21 cellular contexts compared by ENCODE assay signal in the genomic region with DNA sequence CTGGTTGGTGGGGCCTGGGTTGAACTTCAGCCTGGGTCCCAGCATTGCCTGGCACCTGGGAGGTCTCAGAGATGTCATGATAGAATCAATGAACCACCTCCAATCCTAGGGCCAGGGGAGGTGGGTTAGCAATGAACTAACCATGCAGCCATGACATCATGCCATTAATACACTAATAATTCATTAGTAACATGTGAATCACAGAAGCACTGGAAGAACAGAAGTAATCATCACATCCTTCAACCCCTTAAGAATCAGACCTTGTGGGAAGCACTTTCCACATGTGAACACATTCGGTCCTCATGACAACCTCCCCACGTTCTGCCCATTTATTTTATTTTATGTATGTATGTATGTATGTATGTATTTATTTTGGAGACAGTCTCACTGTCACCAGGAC. TPM values are rescaled to one million over a fixed set of nuclear protein-coding genes. Genes with fewer than 3 reads are reported as not detected.
DNase-seq lines count a peak whose midpoint lies in the region; FAIRE-seq and TF ChIP-seq lines count a peak whose summit lies in the region.
"Had no signal": no experiment of that assay in that cellular context is flagged by ENCODE, and none has a peak within 500 bp of the region (broad histone marks: within the 10 kb centered on the region; RNA-seq: fewer than 3 reads in every experiment).

No MANE protein-coding gene starts in this region.

- H3K27me3 ChIP-seq in endodermal cell (ENCODE audit: control insufficient read depth, insufficient read depth, low read length, poor library complexity, severe bottlenecking) (no peaks in the 10 kb centered on the region), osteoblast (ENCODE audit: insufficient read depth, low read length) (no peaks in the 10 kb centered on the region), thyroid gland (no peaks in the 10 kb centered on the region)
- H3K27me3 ChIP-seq: BE2C had no signal

- no peak overlapping the region for H3K4me3 ChIP-seq in SK-N-MC
- no peak overlapping the region for H3K4me3 ChIP-seq in endodermal cell (ENCODE audit: low read length)
- H3K4me3 ChIP-seq in osteoblast (ENCODE audit: insufficient read depth, low read length) = no peak overlapping the region
- no peak overlapping the region for H3K4me3 ChIP-seq in thyroid gland (replicated peaks in 1 of 3)
- H3K4me3 ChIP-seq: GM12878 had no signal

- no peaks in the 10 kb centered on the region for H3K27me3 Mint-ChIP-seq in activated CD4-positive, alpha-beta T cell treated with anti-CD3 and anti-CD28 coated beads, Interleukin-2, amount 10 ng/mL, durations not matched to agents 7 days and 5 days
- no peaks in the 10 kb centered on the region for H3K27me3 Mint-ChIP-seq in endodermal cell (ENCODE audit: insufficient read depth)

- CTCF ChIA-PET in activated CD4-positive, alpha-beta T cell treated with anti-CD3 and anti-CD28 coated beads, Interleukin-2, amount 10 ng/mL, durations not matched to agents 7 days and 5 days (lab: Charles Lee) = interaction anchor here (6.5 kb wide), 1 partner anchor 15 kb away, joined by 95 read pairs; no protein-coding TSS in a partner anchor

- H3K36me3 ChIP-seq in SK-N-MC (ENCODE audit: insufficient read depth, low read length) (peaks cover 28% of the 10 kb centered on the region), endodermal cell (ENCODE audit: control insufficient read depth, insufficient read depth, low read length) (peaks cover 17% of the 10 kb centered on the region), osteoblast (ENCODE audit: insufficient read depth, low read length) (peaks cover 19% of the 10 kb centered on the region), thyroid gland (peaks cover 0 to 12% of the 10 kb centered on the region in 2 donors)

- peaks cover 14% of the 10 kb centered on the region for H4K20me1 ChIP-seq in osteoblast (ENCODE audit: insufficient read depth, low read length)

- TF ChIP-seq CTCF in endodermal cell (conservative IDR thresholded peaks at IDR 0.05) (no peak), osteoblast (IDR thresholded peaks at IDR 0.05; ENCODE audit: extremely low read depth, low read depth, low read length) (no peak), thyroid gland (IDR thresholded peaks at IDR 0.05) (no peak)

- H3K9me3 Mint-ChIP-seq in activated CD4-positive, alpha-beta T cell treated with anti-CD3 and anti-CD28 coated beads, Interleukin-2, amount 10 ng/mL, durations not matched to agents 7 days and 5 days = no peaks in the 10 kb centered on the region
- H3K9me3 Mint-ChIP-seq in endodermal cell = no peaks in the 10 kb centered on the region
- H3K9me3 Mint-ChIP-seq: CD8-positive, alpha-beta T cell had no signal

- intact Hi-C loops in thyroid gland (cut with DNase I) = no loop called here

- TF ChIP-seq POLR2A in thyroid gland (IDR thresholded peaks at IDR 0.05) = no peak
- no peak for TF ChIP-seq POLR2A in GM12891 (IDR thresholded peaks at IDR 0.05; ENCODE audit: low read depth, low read length)

- H3K4me3 Mint-ChIP-seq in activated CD4-positive, alpha-beta T cell treated with anti-CD3 and anti-CD28 coated beads, Interleukin-2, amount 10 ng/mL, durations not matched to agents 7 days and 5 days = no peak overlapping the region
- H3K4me3 Mint-ChIP-seq in endodermal cell = no peak overlapping the region
- H3K4me3 Mint-ChIP-seq: CD8-positive, alpha-beta T cell had no signal

- peak overlapping the region; percentile 64 for H3K27ac Mint-ChIP-seq in activated CD4-positive, alpha-beta T cell treated with anti-CD3 and anti-CD28 coated beads, Interleukin-2, amount 10 ng/mL, durations not matched to agents 7 days and 5 days
- H3K27ac Mint-ChIP-seq in endodermal cell = peak overlapping the region; percentile 17
- H3K27ac Mint-ChIP-seq: CD8-positive, alpha-beta T cell had no signal

- no peak overlapping the region for H2AFZ ChIP-seq in osteoblast (ENCODE audit: low read length)

- H3K4me1 Mint-ChIP-seq in activated CD4-positive, alpha-beta T cell treated with anti-CD3 and anti-CD28 coated beads, Interleukin-2, amount 10 ng/mL, durations not matched to agents 7 days and 5 days = peaks cover 58% of the 10 kb centered on the region
- H3K4me1 Mint-ChIP-seq in endodermal cell = peaks cover 11% of the 10 kb centered on the region

- H3K27ac ChIP-seq in SK-N-MC = peak overlapping the region; percentile 86
- no peak overlapping the region for H3K27ac ChIP-seq in endodermal cell (ENCODE audit: low read depth, low read length)
- H3K27ac ChIP-seq in osteoblast (ENCODE audit: low read depth, low read length) = no peak overlapping the region
- H3K27ac ChIP-seq in thyroid gland = no peak overlapping the region
- H3K27ac ChIP-seq: 22Rv1 had no signal

- WGBS in endodermal cell (ENCODE audit: insufficient coverage in 1 of 2, insufficient read length in 1 of 2), 2 experiments = 100% methylated on average over 1 of the region's 2 CpGs; no CpG with 5 or more reads in 1 of the 2 experiments
- 81 to 86% methylated on average over 2 of the region's 2 CpGs for WGBS in thyroid gland, 2 donors

- no peak for DNase-seq in activated CD4-positive, alpha-beta T cell treated with anti-CD3 and anti-CD28 coated beads, Interleukin-2, amount 10 ng/mL, durations not matched to agents 7 days and 5 days
- no peak for DNase-seq in activated CD4-positive, alpha-beta T cell treated with anti-CD3 and anti-CD28 coated beads, Interleukin-2, amount 50 U/mL, for 4 hours
- DNase-seq in SK-N-MC (ENCODE audit: low read depth, low spot score) (no peak), endodermal cell (no peak), osteoblast (ENCODE audit: insufficient read length, low spot score, missing footprints) (peak; percentile 6), thyroid gland (no peak), globus pallidus (ENCODE audit: low spot score) (no peak), GM12891 (ENCODE audit: insufficient read length, low spot score) (no peak)
- DNase-seq: BE2C; CD8-positive, alpha-beta T cell; DND-41; KBM-7; NCI-H1436; NCI-H2029; NCI-H2171; NCI-H446; NCI-H748 treated with DMSO at 0.1 percent for 48 hours had no signal

- POLR2A ChIA-PET in activated CD4-positive, alpha-beta T cell treated with anti-CD3 and anti-CD28 coated beads, Interleukin-2, amount 10 ng/mL, durations not matched to agents 7 days and 5 days (lab: Charles Lee) = no interaction called here

- peaks cover 38% of the 10 kb centered on the region for H3K36me3 Mint-ChIP-seq in activated CD4-positive, alpha-beta T cell treated with anti-CD3 and anti-CD28 coated beads, Interleukin-2, amount 10 ng/mL, durations not matched to agents 7 days and 5 days (ENCODE audit: low read depth)
- H3K36me3 Mint-ChIP-seq in endodermal cell (ENCODE audit: low read depth) = peaks cover 17% of the 10 kb centered on the region

- FAIRE-seq in GM12891 (lab: Jason Lieb, UNC) = no peak
- FAIRE-seq: G401.6, GM12878, GM18507 had no signal

- H3K9me3 ChIP-seq in SK-N-MC (ENCODE audit: low read depth, low read length) (no peaks in the 10 kb centered on the region), endodermal cell (ENCODE audit: control insufficient read depth, low read length) (no peaks in the 10 kb centered on the region), osteoblast (ENCODE audit: low read depth, low read length) (no peaks in the 10 kb centered on the region), thyroid gland (no peaks in the 10 kb centered on the region)
- H3K9me3 ChIP-seq: BE2C had no signal

- H3K4me1 ChIP-seq in endodermal cell (ENCODE audit: control insufficient read depth, insufficient read depth, low read length) = no peaks in the 10 kb centered on the region
- peaks cover 8% of the 10 kb centered on the region for H3K4me1 ChIP-seq in osteoblast (ENCODE audit: insufficient read depth, low read length)
- peaks cover 7 to 10% of the 10 kb centered on the region in 2 donors for H3K4me1 ChIP-seq in thyroid gland

- no peak overlapping the region for H3K4me2 ChIP-seq in osteoblast (ENCODE audit: insufficient read depth, low read length)

- peaks cover 67% of the 10 kb centered on the region for H3K79me2 ChIP-seq in osteoblast (ENCODE audit: insufficient read depth, low read length)

- no peak overlapping the region for H3K9ac ChIP-seq in SK-N-MC (ENCODE audit: insufficient read length)
- no peak overlapping the region for H3K9ac ChIP-seq in endodermal cell (ENCODE audit: extremely low read depth, low read length, poor library complexity, severe bottlenecking)

TF ChIP-seq in GM12891, 5 proteins besides CTCF, POLR2A, EP300 and RAD21 (continues in another document):
- TF ChIP-seq POU2F2 (IDR thresholded peaks at IDR 0.05; ENCODE audit: low read depth, low read length) (no peak), PAX5 (IDR thresholded peaks at IDR 0.05; ENCODE audit: insufficient read depth, low read length, severe bottlenecking) (no peak), SPI1 (IDR thresholded peaks at IDR 0.05; ENCODE audit: low read depth, low read length) (no peak), POLR2AphosphoS5 (IDR thresholded peaks at IDR 0.05; ENCODE audit: low read depth, low read length) (no peak)

RNA-seq across cellular contexts. Expression of gene NOSIP, which starts 6.9 kb away (rescaled TPM):
- 100 to 1,000 TPM; 288 TPM for total RNA-seq in activated CD4-positive, alpha-beta T cell treated with anti-CD3 and anti-CD28 coated beads, Interleukin-2, amount 10 ng/mL, durations not matched to agents 7 days and 5 days
- total RNA-seq in endodermal cell (10 to 100 TPM; 58.0 to 62.3 TPM), osteoblast (57.5 and 68.0 TPM in 2 replicates), thyroid gland (10 to 100 TPM; 46.1 to 94.6 (median 64.7) TPM)
- 62.3 TPM for polyA plus RNA-seq in endodermal cell (2013, experiment 1 of 2)
- 59.5 TPM for polyA plus RNA-seq in endodermal cell (2013, experiment 2 of 2)
- polyA plus RNA-seq in GM12891 (2012; ENCODE audit: low read depth, missing spikeins) = 49.2 TPM

RNA-seq across cellular contexts. Expression of gene PRRG2, which starts 7.7 kb away (rescaled TPM):
- total RNA-seq in activated CD4-positive, alpha-beta T cell treated with anti-CD3 and anti-CD28 coated beads, Interleukin-2, amount 10 ng/mL, durations not matched to agents 7 days and 5 days = 1 to 10 TPM; 1.1 TPM
- total RNA-seq in endodermal cell (1 to 10 TPM; 3.7 to 6.9 TPM), osteoblast (under 0.01 and 0.29 TPM in 2 replicates), thyroid gland (10 to 100 TPM in 3 of 4 donors, 1 to 10 TPM in 1; 8.9 to 29.6 (median 25.0) TPM)
- 0.53 TPM for polyA plus RNA-seq in endodermal cell (2013, experiment 1 of 2)
- 0.25 TPM for polyA plus RNA-seq in endodermal cell (2013, experiment 2 of 2)
- polyA plus RNA-seq in GM12891 (2012; ENCODE audit: low read depth, missing spikeins) = 1.1 TPM

RNA-seq across cellular contexts. Expression of gene PRR12, which starts 17.5 kb away (rescaled TPM):
- 10 to 100 TPM; 41.5 to 45.9 TPM for total RNA-seq in activated CD4-positive, alpha-beta T cell treated with anti-CD3 and anti-CD28 coated beads, Interleukin-2, amount 10 ng/mL, durations not matched to agents 7 days and 5 days
- 10 to 100 TPM; 67.6 to 69.6 TPM for total RNA-seq in endodermal cell
- polyA plus RNA-seq in endodermal cell (2013, experiment 1 of 2) = 29.6 TPM
- 27.0 TPM for polyA plus RNA-seq in endodermal cell (2013, experiment 2 of 2)
- total RNA-seq in osteoblast = 2.2 and 2.9 TPM in 2 replicates
- 10 to 100 TPM in 3 of 4 donors, 1 to 10 TPM in 1; 7.3 to 15.6 (median 12.4) TPM for total RNA-seq in thyroid gland
- 5.4 TPM for polyA plus RNA-seq in GM12891 (2012; ENCODE audit: low read depth, missing spikeins)

RNA-seq across cellular contexts. Expression of gene RCN3, which starts 45.6 kb away (rescaled TPM):
- 1 to 10 TPM; 4.2 TPM for total RNA-seq in activated CD4-positive, alpha-beta T cell treated with anti-CD3 and anti-CD28 coated beads, Interleukin-2, amount 10 ng/mL, durations not matched to agents 7 days and 5 days
- 1 to 10 TPM; 4.9 to 9.0 TPM for total RNA-seq in endodermal cell
- polyA plus RNA-seq in endodermal cell (2013, experiment 1 of 2) = 7.5 TPM
- 6.7 TPM for polyA plus RNA-seq in endodermal cell (2013, experiment 2 of 2)
- total RNA-seq in osteoblast = 346 and 377 TPM in 2 replicates
- total RNA-seq in thyroid gland = 10 to 100 TPM in 3 of 4 donors, 1 to 10 TPM in 1; 9.7 to 12.6 (median 11.3) TPM
- 0.94 TPM for polyA plus RNA-seq in GM12891 (2012; ENCODE audit: low read depth, missing spikeins)
